ENCODE assay signal across 21 cellular contexts in the genomic region with DNA sequence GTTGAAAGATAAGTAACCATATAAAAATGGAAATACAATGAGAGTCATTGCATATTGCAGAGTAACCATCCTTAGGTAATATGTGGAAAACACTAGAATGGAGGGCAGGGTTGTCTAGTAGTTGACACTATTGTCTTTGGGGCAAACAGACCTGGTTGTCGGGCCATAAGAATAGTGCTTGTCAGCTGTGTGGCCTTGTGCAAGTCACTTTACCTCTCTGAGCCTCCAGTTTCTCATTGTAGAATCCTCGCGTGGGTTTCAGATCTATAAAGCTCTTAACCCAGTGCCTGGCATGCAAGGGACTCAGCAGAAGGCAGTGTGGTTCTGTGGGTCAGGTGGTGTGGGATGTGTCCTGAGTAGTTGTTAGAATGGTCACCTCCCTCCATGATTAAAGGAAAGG.
"Had no signal": no experiment of that assay in that cellular context is flagged by ENCODE, and none has a peak within 500 bp of the region (broad histone marks: within the 10 kb centered on the region; RNA-seq: fewer than 3 reads in every experiment).

No MANE protein-coding gene starts in this region.

- H3K4me1 Mint-ChIP-seq: immature natural killer cell; nephron progenitor cell; stimulated activated memory B cell treated with anti-CD40 and anti-IgM and Interleukin-4, amounts not matched to agents 10 μg/mL and 1 μg/mL and 100 μg/mL, for 72 hours had no signal

- H2AFZ ChIP-seq: parathyroid adenoma had no signal

- H3K9me3 Mint-ChIP-seq: dendritic cell treated with granulocyte-macrophage colony-stimulating factor and Interleukin-4, amounts not matched to agents 40 ng/mL and 50 ng/mL, for 4 days; effector memory CD8-positive, alpha-beta T cell; immature natural killer cell; nephron progenitor cell; stimulated activated memory B cell treated with anti-CD40 and anti-IgM and Interleukin-4, amounts not matched to agents 10 μg/mL and 1 μg/mL and 100 μg/mL, for 72 hours had no signal

- H3K4me3 ChIP-seq: esophagus squamous epithelium, left ventricle myocardium inferior, lower lobe of right lung, spleen had no signal

- H3K27ac Mint-ChIP-seq: effector memory CD8-positive, alpha-beta T cell; nephron progenitor cell; stimulated activated memory B cell treated with anti-CD40 and anti-IgM and Interleukin-4, amounts not matched to agents 10 μg/mL and 1 μg/mL and 100 μg/mL, for 72 hours had no signal

- H3K4me1 ChIP-seq: esophagus squamous epithelium, left ventricle myocardium inferior, lower lobe of right lung, parathyroid adenoma, spleen had no signal

- H3K27me3 ChIP-seq: esophagus squamous epithelium, spleen had no signal

- H3K4me3 Mint-ChIP-seq: dendritic cell treated with granulocyte-macrophage colony-stimulating factor and Interleukin-4, amounts not matched to agents 40 ng/mL and 50 ng/mL, for 4 days; effector memory CD8-positive, alpha-beta T cell; immature natural killer cell; naive thymus-derived CD4-positive, alpha-beta T cell; nephron progenitor cell; stimulated activated memory B cell treated with anti-CD40 and anti-IgM and Interleukin-4, amounts not matched to agents 10 μg/mL and 1 μg/mL and 100 μg/mL, for 72 hours had no signal

- DNase-seq: effector memory CD8-positive, alpha-beta T cell; esophagus squamous epithelium; foreskin fibroblast; immature natural killer cell; kidney; left cardiac atrium; left ventricle myocardium inferior; lower lobe of right lung; mesenchymal stem cell; midbrain; naive thymus-derived CD4-positive, alpha-beta T cell; nephron progenitor cell; spleen; stimulated activated CD4-positive, alpha-beta T cell treated with anti-CD3 and anti-CD28 coated beads, Interleukin-15, amount 100 ng/mL, for 24 hours; stimulated activated CD4-positive, alpha-beta T cell treated with anti-CD3 and anti-CD28 coated beads, Interleukin-1b, Interleukin-23, amount 100 ng/mL, for 48 hours; stimulated activated CD4-positive, alpha-beta T cell treated with anti-CD3 and anti-CD28 coated beads, Interleukin-4, amount 100 ng/mL, for 24 hours; trophoblast cell had no signal

- H3K79me2 ChIP-seq: parathyroid adenoma had no signal

- H3K27me3 Mint-ChIP-seq: dendritic cell treated with granulocyte-macrophage colony-stimulating factor and Interleukin-4, amounts not matched to agents 40 ng/mL and 50 ng/mL, for 4 days; effector memory CD8-positive, alpha-beta T cell; naive thymus-derived CD4-positive, alpha-beta T cell; stimulated activated memory B cell treated with anti-CD40 and anti-IgM and Interleukin-4, amounts not matched to agents 10 μg/mL and 1 μg/mL and 100 μg/mL, for 72 hours had no signal

- H3K27ac ChIP-seq: esophagus squamous epithelium, left ventricle myocardium inferior, lower lobe of right lung, parathyroid adenoma, spleen had no signal

- ATAC-seq: effector memory CD8-positive, alpha-beta T cell; left cardiac atrium; lower lobe of right lung; naive thymus-derived CD4-positive, alpha-beta T cell; sciatic nerve; stimulated activated memory B cell treated with anti-CD40 and anti-IgM and Interleukin-4, amounts not matched to agents 10 μg/mL and 1 μg/mL and 100 μg/mL, for 72 hours had no signal
